ENCODE assay signal across 10 cellular contexts in genomic region chr20:1706887-1707286, GRCh38. TPM values are rescaled to one million over a fixed set of nuclear protein-coding genes. Genes with fewer than 3 reads are reported as not detected.
"Had no signal": no experiment of that assay in that cellular context is flagged by ENCODE, and none has a peak within 500 bp of the region (broad histone marks: within the 10 kb centered on the region; RNA-seq: fewer than 3 reads in every experiment).

No MANE protein-coding gene starts in this region.

RNA-seq across cellular contexts. Expression of gene SIRPG, which starts 49.3 kb away (rescaled TPM):
- total RNA-seq: myocyte, neural crest cell, omental fat pad, progenitor cell of endocrine pancreas, renal cortical epithelial cell, sciatic nerve, smooth muscle cell, subcutaneous adipose tissue, temporal lobe, thyroid gland had no signal
- polyA plus RNA-seq: smooth muscle cell had no signal
